1 cellular context compared by ENCODE assay signal in the genomic region with DNA sequence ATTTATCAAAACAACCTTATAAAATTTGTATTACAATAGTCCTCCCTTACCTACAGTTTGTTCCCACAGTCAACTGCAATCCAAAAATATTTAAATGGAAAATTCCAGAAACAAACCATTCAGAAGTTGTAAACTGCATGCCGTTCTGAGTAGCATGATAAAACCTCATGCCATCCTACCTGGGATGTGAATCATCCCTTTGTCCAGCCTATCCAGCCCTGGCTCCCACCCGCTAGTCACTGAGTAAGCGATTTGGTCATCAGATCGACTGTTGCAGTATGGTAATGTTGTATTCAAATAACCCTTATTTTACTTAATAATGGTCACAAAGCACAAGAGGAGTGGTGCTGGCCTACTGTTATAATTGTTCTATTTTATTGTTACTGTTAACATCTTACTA.
TF ChIP-seq lines count a peak whose summit lies in the region.

No MANE protein-coding gene starts in this region.

TF ChIP-seq in SK-N-SH, 30 proteins besides CTCF, POLR2A, EP300 and RAD21 (continued from another document):
- TF ChIP-seq NRF1 (IDR thresholded peaks at IDR 0.05; ENCODE audit: low read depth, low read length) (no peak), YY1 (IDR thresholded peaks at IDR 0.05; ENCODE audit: low read depth) (no peak), ELF1 (IDR thresholded peaks at IDR 0.05) (no peak)
- TF ChIP-seq, protein P1, sequence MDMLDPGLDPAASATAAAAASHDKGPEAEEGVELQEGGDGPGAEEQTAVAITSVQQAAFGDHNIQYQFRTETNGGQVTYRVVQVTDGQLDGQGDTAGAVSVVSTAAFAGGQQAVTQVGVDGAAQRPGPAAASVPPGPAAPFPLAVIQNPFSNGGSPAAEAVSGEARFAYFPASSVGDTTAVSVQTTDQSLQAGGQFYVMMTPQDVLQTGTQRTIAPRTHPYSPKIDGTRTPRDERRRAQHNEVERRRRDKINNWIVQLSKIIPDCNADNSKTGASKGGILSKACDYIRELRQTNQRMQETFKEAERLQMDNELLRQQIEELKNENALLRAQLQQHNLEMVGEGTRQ (IDR thresholded peaks at IDR 0.05; ENCODE audit: borderline replicate concordance, low read depth, low read length) = no peak
